ENCODE assay signal across 22 cellular contexts in the genomic region with DNA sequence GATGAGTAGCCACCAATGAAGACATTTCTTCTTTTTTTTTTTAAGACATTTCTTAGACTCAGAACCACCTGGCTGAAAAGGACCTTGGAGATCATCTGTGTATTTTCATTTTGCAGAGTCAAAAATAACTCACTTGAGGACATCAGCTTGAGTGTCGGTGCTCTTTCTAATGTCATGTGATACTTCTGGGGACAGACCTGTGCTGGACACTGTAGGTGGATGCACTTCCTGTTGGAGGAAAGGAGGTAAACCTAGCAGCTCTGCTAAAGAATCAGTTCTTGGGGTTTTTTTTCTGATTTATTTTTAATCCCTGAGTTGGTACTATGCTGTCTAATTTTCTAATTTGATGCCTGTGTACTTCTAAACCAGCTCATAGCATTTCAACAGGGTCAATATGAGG.
"Had no signal": no experiment of that assay in that cellular context is flagged by ENCODE, and none has a peak within 500 bp of the region (broad histone marks: within the 10 kb centered on the region; RNA-seq: fewer than 3 reads in every experiment).

No MANE protein-coding gene starts in this region.

- H3K4me3 Mint-ChIP-seq: dendritic cell treated with granulocyte-macrophage colony-stimulating factor and Interleukin-4, amounts not matched to agents 40 ng/mL and 50 ng/mL, for 4 days; effector memory CD8-positive, alpha-beta T cell; immature natural killer cell; mesothelial cell of epicardium; naive B cell had no signal

- H3K27me3 ChIP-seq: esophagus muscularis mucosa, foreskin keratinocyte, gastroesophageal sphincter, heart left ventricle, hepatocyte had no signal

- H3K36me3 ChIP-seq: esophagus muscularis mucosa, gastroesophageal sphincter, heart left ventricle, left ventricle myocardium inferior, lower lobe of right lung had no signal

- H3K27ac Mint-ChIP-seq: dendritic cell treated with granulocyte-macrophage colony-stimulating factor and Interleukin-4, amounts not matched to agents 40 ng/mL and 50 ng/mL, for 4 days; effector memory CD8-positive, alpha-beta T cell; immature natural killer cell; mesothelial cell of epicardium; naive B cell had no signal

- H3K4me2 ChIP-seq: hepatocyte had no signal

- H3K9me3 ChIP-seq: esophagus muscularis mucosa, gastroesophageal sphincter, lower lobe of right lung, mucosa of descending colon had no signal

- H3K79me2 ChIP-seq: hepatocyte had no signal

- H3K9me3 Mint-ChIP-seq: dendritic cell treated with granulocyte-macrophage colony-stimulating factor and Interleukin-4, amounts not matched to agents 40 ng/mL and 50 ng/mL, for 4 days; effector memory CD8-positive, alpha-beta T cell; immature natural killer cell had no signal

- DNase-seq: cortex of kidney; effector CD8-positive, alpha-beta T cell; effector memory CD8-positive, alpha-beta T cell; foreskin keratinocyte; heart left ventricle; hypothalamus; immature natural killer cell; islet precursor cell; kidney; kidney glomerular epithelial cell; left colon; left ventricle myocardium inferior; lower lobe of right lung; mesenchymal stem cell; mucosa of descending colon; naive B cell had no signal

- H3K4me3 ChIP-seq: esophagus muscularis mucosa, gastroesophageal sphincter, heart left ventricle, hepatocyte, left ventricle myocardium inferior, lower lobe of right lung, mucosa of descending colon had no signal

- H2AFZ ChIP-seq: hepatocyte had no signal

- H3K36me3 Mint-ChIP-seq: immature natural killer cell, mesothelial cell of epicardium, naive B cell had no signal

- H3K27ac ChIP-seq: esophagus muscularis mucosa, foreskin keratinocyte, gastroesophageal sphincter, heart left ventricle, hepatocyte, left ventricle myocardium inferior, lower lobe of right lung had no signal

- H3K4me1 ChIP-seq: esophagus muscularis mucosa, foreskin keratinocyte, gastroesophageal sphincter, heart left ventricle, left ventricle myocardium inferior, lower lobe of right lung had no signal

- H3K4me1 Mint-ChIP-seq: immature natural killer cell, mesothelial cell of epicardium, naive B cell had no signal

- H3K27me3 Mint-ChIP-seq: dendritic cell treated with granulocyte-macrophage colony-stimulating factor and Interleukin-4, amounts not matched to agents 40 ng/mL and 50 ng/mL, for 4 days; effector memory CD8-positive, alpha-beta T cell; naive B cell had no signal

- ATAC-seq: effector memory CD8-positive, alpha-beta T cell; foreskin keratinocyte; gastroesophageal sphincter; heart left ventricle; left colon; left lobe of liver; lower lobe of right lung; mucosa of descending colon had no signal
